In the genomic region with DNA sequence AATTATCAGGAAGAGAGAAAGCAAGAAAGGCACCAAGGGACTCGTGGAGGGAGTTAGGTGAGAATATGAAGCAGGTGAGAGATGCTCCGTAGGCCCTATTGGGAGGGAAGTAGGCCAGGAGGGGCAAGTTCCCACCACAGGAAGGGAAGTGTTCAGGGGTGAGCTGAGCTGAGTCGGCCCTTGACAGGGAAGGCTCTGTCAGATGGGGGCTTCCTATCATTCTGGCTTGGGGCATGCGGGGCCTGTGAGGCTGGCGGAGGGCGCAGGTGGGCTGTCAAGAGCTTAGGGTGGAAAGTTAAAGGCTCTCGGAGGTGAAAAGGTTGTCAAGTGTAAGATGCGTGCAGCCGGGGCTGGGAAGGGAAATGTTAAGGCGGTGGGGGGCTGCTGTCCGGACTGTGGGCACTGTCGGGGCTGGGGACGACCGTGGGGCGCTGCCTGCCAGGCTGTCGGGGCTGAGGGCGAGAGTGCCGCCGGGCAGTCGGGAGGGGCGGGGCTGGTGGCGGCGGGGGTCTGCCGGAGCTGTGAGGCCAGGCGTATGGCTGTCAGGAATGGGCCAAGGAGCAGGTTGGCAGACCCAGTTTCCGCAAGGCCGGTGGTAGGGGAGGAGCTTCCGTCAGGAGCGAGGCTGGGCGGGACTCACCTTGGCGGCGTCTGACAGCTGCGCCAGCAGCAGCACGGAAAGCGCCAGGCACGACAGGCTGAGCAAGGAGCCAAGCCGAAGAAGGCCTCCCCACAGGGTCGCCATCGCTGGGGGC, we compare ENCODE assay signal across 8 cellular contexts. TPM values are rescaled to one million over a fixed set of nuclear protein-coding genes. Genes with fewer than 3 reads are reported as not detected.
DNase-seq lines count a peak whose midpoint lies in the region; ATAC-seq and TF ChIP-seq lines count a peak whose summit lies in the region.

No MANE protein-coding gene starts in this region.

- dilution Hi-C loops in mammary epithelial cell (cut with HindIII; ENCODE audit: low sequenced_read_pairs): no loop called here

- TF ChIP-seq CTCF in VCaP (conservative IDR thresholded peaks at IDR 0.05) (no peak), mammary epithelial cell (conservative IDR thresholded peaks at IDR 0.05 in 1 of 2, IDR thresholded peaks at IDR 0.05 in 1 of 2; ENCODE audit: extremely low read depth in 1 of 2, insufficient read depth in 1 of 2, low read depth in 1 of 2, low read length in 2 of 2) (no peak)

- ATAC-seq in HG02981 (IDR thresholded peaks at IDR 0.05; ENCODE audit: unreplicated experiment): peak; percentile 49

- 0% methylated on average over 4 of the region's 39 CpGs for WGBS in mammary epithelial cell (ENCODE audit: low coverage, missing lambda C conversion rate)

- peaks cover 51% of the 10 kb centered on the region for H3K79me2 ChIP-seq in mammary epithelial cell (ENCODE audit: insufficient read depth, low read length)

- peak overlapping the region; percentile 97 for H2AFZ ChIP-seq in mammary epithelial cell (ENCODE audit: low read depth, low read length)

- no peaks in the 10 kb centered on the region for H3K27me3 ChIP-seq in mammary epithelial cell (ENCODE audit: insufficient read depth, low read length)

- peak overlapping the region; percentile 90 to 96 (median 95) for H3K4me3 ChIP-seq in mammary epithelial cell (replicated peaks in 1 of 3; ENCODE audit: insufficient read depth in 1 of 3, low read depth in 2 of 3, low read length in 3 of 3)

- DNase-seq in NCI-H82 (lab: John Stamatoyannopoulos, UW) (peak; percentile 79), NCI-H82 treated with DMSO at 0.1 percent for 48 hours (lab: John Stamatoyannopoulos, UW; ENCODE audit: unreplicated experiment) (no peak), NCI-H2029 (lab: John Stamatoyannopoulos, UW) (peak; percentile 88), mammary epithelial cell (no peak), islet precursor cell (peak; percentile 92)
- DNase-seq in stimulated activated CD4-positive, alpha-beta T cell treated with anti-CD3 and anti-CD28 coated beads, Interleukin-1b, Interleukin-23, amount 100 ng/mL, for 24 hours (ENCODE audit: low read depth in 4 of 4, low spot score in 1 of 4): peak; percentile 57 to 73 (median 64)

- peaks cover 31% of the 10 kb centered on the region for H3K4me1 ChIP-seq in mammary epithelial cell (ENCODE audit: insufficient read depth, low read length)

- H3K36me3 ChIP-seq in mammary epithelial cell (ENCODE audit: insufficient read depth, low read length): peaks cover 3% of the 10 kb centered on the region

- intact Hi-C loops in mammary epithelial cell (cut with micrococcal nuclease): loop anchor here (1.0 to 10.0 kb wide), 5 partner anchors 38 to 739 kb away; no protein-coding TSS in a partner anchor

- H3K4me2 ChIP-seq in mammary epithelial cell (ENCODE audit: insufficient read depth, low read depth, low read length): peak overlapping the region; percentile 85

- peak overlapping the region; percentile 91 for H3K27ac ChIP-seq in VCaP
- peak overlapping the region; percentile 86 for H3K27ac ChIP-seq in mammary epithelial cell (ENCODE audit: insufficient read depth, low read depth, low read length)

- H3K9me3 ChIP-seq in mammary epithelial cell (replicated peaks; ENCODE audit: insufficient read depth, low read length): no peaks in the 10 kb centered on the region

- CTCF ChIA-PET in mammary epithelial cell (lab: Charles Lee; ENCODE audit: low non-redundant PET): interaction anchor here (0.6 kb wide), 1 partner anchor 174 kb away, joined by 3 read pairs; no protein-coding TSS in a partner anchor

- peak overlapping the region; percentile 71 for H3K9ac ChIP-seq in mammary epithelial cell (ENCODE audit: insufficient read depth, low read length)

- H4K20me1 ChIP-seq in mammary epithelial cell (ENCODE audit: insufficient read depth, low read length): no peaks in the 10 kb centered on the region

- BruUV-seq in mammary epithelial cell (replicated peaks; lab: Mats Ljungman, UMichigan): no TSS peak

- in situ Hi-C loops in mammary epithelial cell (cut with MboI; ENCODE audit: low sequenced_read_pairs in 2 of 2): no loop called here

RNA-seq across cellular contexts. Expression of a gene that starts 0.5 kb away (rescaled TPM):
- total RNA-seq in mammary epithelial cell: 10 to 100 TPM; 37.8 to 52.7 TPM
- polyA plus RNA-seq in mammary epithelial cell: 29.7 TPM
- polyA minus RNA-seq in mammary epithelial cell: 3.3 TPM

RNA-seq across cellular contexts. Expression of a gene that starts 20.9 kb away (rescaled TPM):
- not detected for total RNA-seq in mammary epithelial cell
- polyA plus RNA-seq in mammary epithelial cell: not detected
- not detected for polyA minus RNA-seq in mammary epithelial cell

RNA-seq across cellular contexts. Expression of a gene that starts 31.0 kb away (rescaled TPM):
- total RNA-seq in mammary epithelial cell: not detected
- not detected for polyA plus RNA-seq in mammary epithelial cell
- not detected for polyA minus RNA-seq in mammary epithelial cell

RNA-seq across cellular contexts. Expression of a gene that starts 40.1 kb away (rescaled TPM):
- total RNA-seq in mammary epithelial cell: 1 to 10 TPM; 2.3 to 2.4 TPM
- 1.4 TPM for polyA plus RNA-seq in mammary epithelial cell
- not detected for polyA minus RNA-seq in mammary epithelial cell

RNA-seq across cellular contexts. Expression of a gene that starts 52.8 kb away (rescaled TPM):
- total RNA-seq in mammary epithelial cell: 10 to 100 TPM; 31.7 to 35.2 TPM
- polyA plus RNA-seq in mammary epithelial cell: 40.5 TPM
- 21.3 TPM for polyA minus RNA-seq in mammary epithelial cell

Comparison
In these comparisons a context has a peak if more than half of its experiments do, and no peak if none do; other contexts are left out.
1. DNase-seq: peak in NCI-H82 (single experiment), NCI-H2029 (single experiment), islet precursor cell (single experiment) and stimulated activated CD4-positive, alpha-beta T cell treated with anti-CD3 and anti-CD28 coated beads, Interleukin-1b, Interleukin-23, amount 100 ng/mL, for 24 hours (4 of 4); none in NCI-H82 treated with DMSO at 0.1 percent for 48 hours (single experiment) and mammary epithelial cell (single experiment).